Comparison of ENCODE assay signal across 27 cellular contexts in genomic region chr21:20902511-20902910, GRCh38.
DNase-seq lines count a peak whose midpoint lies in the region; ATAC-seq lines count a peak whose summit lies in the region.
"Had no signal": no experiment of that assay in that cellular context is flagged by ENCODE, and none has a peak within 500 bp of the region (broad histone marks: within the 10 kb centered on the region; RNA-seq: fewer than 3 reads in every experiment).

No MANE protein-coding gene starts in this region.

- peak; percentile 4 for DNase-seq in HT1080 (ENCODE audit: low read depth)
- peak; percentile 52 for DNase-seq in OCI-M1 (lab: John Stamatoyannopoulos, UW)
- DNase-seq in globus pallidus (ENCODE audit: low spot score): peak; percentile 90
- DNase-seq in sciatic nerve (ENCODE audit: low spot score): no peak
- no peak for DNase-seq in activated T-cell treated with anti-CD3 and anti-CD28 coated beads, Interleukin-2, amount 50 U/mL, for 24 hours
- no peak for DNase-seq in NCI-H2029 treated with DMSO at 0.1 percent for 48 hours (lab: John Stamatoyannopoulos, UW)
- DNase-seq: ACHN; activated CD4-positive, alpha-beta T cell treated with anti-CD3 and anti-CD28 coated beads for 4 hours; activated CD8-positive, alpha-beta memory T cell treated with anti-CD3 and anti-CD28 coated beads for 24 hours; activated T-cell treated with anti-CD3 and anti-CD28 coated beads for 4 hours; BE2C; CD8-positive, alpha-beta T cell; foreskin keratinocyte; lower lobe of right lung; NCI-H1417; NCI-H2081; NCI-H526 treated with DMSO at 0.1 percent for 48 hours; stimulated activated CD4-positive, alpha-beta T cell treated with anti-CD3 and anti-CD28 coated beads, Interleukin-1b, Interleukin-23, amount 100 ng/mL, for 48 hours; stimulated activated naive CD4-positive, alpha-beta T cell treated with Interleukin-2 at 50 U/mL for 16 hours; T-cell; uterus; WERI-Rb-1 had no signal

- intact Hi-C loops in sciatic nerve (cut with DNase I): no loop called here

- H3K27me3 Mint-ChIP-seq in activated T-cell treated with anti-CD3 and anti-CD28 coated beads, Interleukin-2, amount 50 U/mL, for 24 hours: no peaks in the 10 kb centered on the region
- H3K27me3 Mint-ChIP-seq: dendritic cell treated with granulocyte-macrophage colony-stimulating factor and Interleukin-4, amounts not matched to agents 40 ng/mL and 50 ng/mL, for 4 days; natural killer cell treated with Interleukin-12 subunit alpha and Interleukin-12 subunit beta and Interleukin-15 and Interleukin-18, amount 100 ng/mL, for 72 hours; T-cell had no signal

- no peak overlapping the region for H3K27ac Mint-ChIP-seq in activated T-cell treated with anti-CD3 and anti-CD28 coated beads, Interleukin-2, amount 50 U/mL, for 24 hours
- H3K27ac Mint-ChIP-seq: activated naive CD4-positive, alpha-beta T cell treated with anti-CD3 and anti-CD28 coated beads, Interleukin-2, amount 50 U/mL, for 72 hours; CD8-positive, alpha-beta T cell; dendritic cell treated with granulocyte-macrophage colony-stimulating factor and Interleukin-4, amounts not matched to agents 40 ng/mL and 50 ng/mL, for 4 days; natural killer cell treated with Interleukin-12 subunit alpha and Interleukin-12 subunit beta and Interleukin-15 and Interleukin-18, amount 100 ng/mL, for 72 hours; T-cell had no signal

- ATAC-seq in sciatic nerve (peak; percentile 91), HG03460 (IDR thresholded peaks at IDR 0.05; ENCODE audit: unreplicated experiment) (no peak)
- ATAC-seq: activated naive CD4-positive, alpha-beta T cell treated with anti-CD3 and anti-CD28 coated beads, Interleukin-2, amount 50 U/mL, for 72 hours; CD8-positive, alpha-beta T cell; foreskin keratinocyte; K562; lower lobe of right lung; natural killer cell treated with Interleukin-12 subunit alpha and Interleukin-12 subunit beta and Interleukin-15 and Interleukin-18, amount 100 ng/mL, for 72 hours; T-cell had no signal

- H3K9me3 Mint-ChIP-seq in activated T-cell treated with anti-CD3 and anti-CD28 coated beads, Interleukin-2, amount 50 U/mL, for 24 hours: no peaks in the 10 kb centered on the region
- H3K9me3 Mint-ChIP-seq: dendritic cell treated with granulocyte-macrophage colony-stimulating factor and Interleukin-4, amounts not matched to agents 40 ng/mL and 50 ng/mL, for 4 days had no signal

- H3K4me1 Mint-ChIP-seq in activated T-cell treated with anti-CD3 and anti-CD28 coated beads, Interleukin-2, amount 50 U/mL, for 24 hours (ENCODE audit: low read depth): no peaks in the 10 kb centered on the region
- H3K4me1 Mint-ChIP-seq: T-cell had no signal

- H3K36me3 Mint-ChIP-seq in activated T-cell treated with anti-CD3 and anti-CD28 coated beads, Interleukin-2, amount 50 U/mL, for 24 hours (ENCODE audit: low read depth): no peaks in the 10 kb centered on the region
- H3K36me3 Mint-ChIP-seq: activated naive CD4-positive, alpha-beta T cell treated with anti-CD3 and anti-CD28 coated beads, Interleukin-2, amount 50 U/mL, for 72 hours; CD8-positive, alpha-beta T cell; T-cell had no signal

- no peak overlapping the region for H3K4me3 Mint-ChIP-seq in activated T-cell treated with anti-CD3 and anti-CD28 coated beads, Interleukin-2, amount 50 U/mL, for 24 hours
- H3K4me3 Mint-ChIP-seq: CD8-positive, alpha-beta T cell; dendritic cell treated with granulocyte-macrophage colony-stimulating factor and Interleukin-4, amounts not matched to agents 40 ng/mL and 50 ng/mL, for 4 days; natural killer cell treated with Interleukin-12 subunit alpha and Interleukin-12 subunit beta and Interleukin-15 and Interleukin-18, amount 100 ng/mL, for 72 hours; T-cell had no signal

Comparison
In these comparisons a context has a peak if more than half of its experiments do, and no peak if none do; other contexts are left out.
1. DNase-seq: peak in HT1080 (single experiment), OCI-M1 (single experiment) and globus pallidus (single experiment); none in sciatic nerve (single experiment), activated T-cell treated with anti-CD3 and anti-CD28 coated beads, Interleukin-2, amount 50 U/mL, for 24 hours (single experiment) and NCI-H2029 treated with DMSO at 0.1 percent for 48 hours (single experiment).